In genomic region chr6:80145509-80145908, GRCh38 we compare ENCODE assay signal across 1 cellular context.
TF ChIP-seq lines count a peak whose summit lies in the region.

No MANE protein-coding gene starts in this region.

TF ChIP-seq in SK-N-SH treated with all-trans-retinoic acid at 6 μM for 48 hours, 23 proteins besides CTCF, POLR2A, EP300 and RAD21 (continued from another document):
- TF ChIP-seq, protein P1, sequence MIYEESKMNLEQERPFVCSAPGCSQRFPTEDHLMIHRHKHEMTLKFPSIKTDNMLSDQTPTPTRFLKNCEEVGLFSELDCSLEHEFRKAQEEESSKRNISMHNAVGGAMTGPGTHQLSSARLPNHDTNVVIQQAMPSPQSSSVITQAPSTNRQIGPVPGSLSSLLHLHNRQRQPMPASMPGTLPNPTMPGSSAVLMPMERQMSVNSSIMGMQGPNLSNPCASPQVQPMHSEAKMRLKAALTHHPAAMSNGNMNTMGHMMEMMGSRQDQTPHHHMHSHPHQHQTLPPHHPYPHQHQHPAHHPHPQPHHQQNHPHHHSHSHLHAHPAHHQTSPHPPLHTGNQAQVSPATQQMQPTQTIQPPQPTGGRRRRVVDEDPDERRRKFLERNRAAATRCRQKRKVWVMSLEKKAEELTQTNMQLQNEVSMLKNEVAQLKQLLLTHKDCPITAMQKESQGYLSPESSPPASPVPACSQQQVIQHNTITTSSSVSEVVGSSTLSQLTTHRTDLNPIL (CRISPR knock-in tag; IDR thresholded peaks at IDR 0.05; ENCODE audit: low read depth), result no peak
- TF ChIP-seq, protein P2, sequence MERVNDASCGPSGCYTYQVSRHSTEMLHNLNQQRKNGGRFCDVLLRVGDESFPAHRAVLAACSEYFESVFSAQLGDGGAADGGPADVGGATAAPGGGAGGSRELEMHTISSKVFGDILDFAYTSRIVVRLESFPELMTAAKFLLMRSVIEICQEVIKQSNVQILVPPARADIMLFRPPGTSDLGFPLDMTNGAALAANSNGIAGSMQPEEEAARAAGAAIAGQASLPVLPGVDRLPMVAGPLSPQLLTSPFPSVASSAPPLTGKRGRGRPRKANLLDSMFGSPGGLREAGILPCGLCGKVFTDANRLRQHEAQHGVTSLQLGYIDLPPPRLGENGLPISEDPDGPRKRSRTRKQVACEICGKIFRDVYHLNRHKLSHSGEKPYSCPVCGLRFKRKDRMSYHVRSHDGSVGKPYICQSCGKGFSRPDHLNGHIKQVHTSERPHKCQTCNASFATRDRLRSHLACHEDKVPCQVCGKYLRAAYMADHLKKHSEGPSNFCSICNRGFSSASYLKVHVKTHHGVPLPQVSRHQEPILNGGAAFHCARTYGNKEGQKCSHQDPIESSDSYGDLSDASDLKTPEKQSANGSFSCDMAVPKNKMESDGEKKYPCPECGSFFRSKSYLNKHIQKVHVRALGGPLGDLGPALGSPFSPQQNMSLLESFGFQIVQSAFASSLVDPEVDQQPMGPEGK (CRISPR knock-in tag; IDR thresholded peaks at IDR 0.05; ENCODE audit: borderline replicate concordance), result no peak
- TF ChIP-seq OSR1 (CRISPR knock-in tag; IDR thresholded peaks at IDR 0.05), result no peak
- TF ChIP-seq SNAI2 (CRISPR knock-in tag; IDR thresholded peaks at IDR 0.05), result no peak
- TF ChIP-seq TCF4 (CRISPR knock-in tag; IDR thresholded peaks at IDR 0.05; ENCODE audit: borderline replicate concordance), result no peak
- no peak for TF ChIP-seq ZNF70 (CRISPR knock-in tag; IDR thresholded peaks at IDR 0.05)
- no peak for TF ChIP-seq PPARA (CRISPR knock-in tag; IDR thresholded peaks at IDR 0.05; ENCODE audit: borderline replicate concordance)
- TF ChIP-seq ISL1 (CRISPR knock-in tag; IDR thresholded peaks at IDR 0.05), result no peak
- no peak for TF ChIP-seq ZC3H10 (CRISPR knock-in tag; IDR thresholded peaks at IDR 0.05)
- no peak for TF ChIP-seq ESRRG (CRISPR knock-in tag; IDR thresholded peaks at IDR 0.05)
- TF ChIP-seq BACH2 (CRISPR knock-in tag; IDR thresholded peaks at IDR 0.05; ENCODE audit: borderline replicate concordance), result no peak
- no peak for TF ChIP-seq CSDC2 (CRISPR knock-in tag; IDR thresholded peaks at IDR 0.05)
